12 cellular contexts compared by ENCODE assay signal in the genomic region with DNA sequence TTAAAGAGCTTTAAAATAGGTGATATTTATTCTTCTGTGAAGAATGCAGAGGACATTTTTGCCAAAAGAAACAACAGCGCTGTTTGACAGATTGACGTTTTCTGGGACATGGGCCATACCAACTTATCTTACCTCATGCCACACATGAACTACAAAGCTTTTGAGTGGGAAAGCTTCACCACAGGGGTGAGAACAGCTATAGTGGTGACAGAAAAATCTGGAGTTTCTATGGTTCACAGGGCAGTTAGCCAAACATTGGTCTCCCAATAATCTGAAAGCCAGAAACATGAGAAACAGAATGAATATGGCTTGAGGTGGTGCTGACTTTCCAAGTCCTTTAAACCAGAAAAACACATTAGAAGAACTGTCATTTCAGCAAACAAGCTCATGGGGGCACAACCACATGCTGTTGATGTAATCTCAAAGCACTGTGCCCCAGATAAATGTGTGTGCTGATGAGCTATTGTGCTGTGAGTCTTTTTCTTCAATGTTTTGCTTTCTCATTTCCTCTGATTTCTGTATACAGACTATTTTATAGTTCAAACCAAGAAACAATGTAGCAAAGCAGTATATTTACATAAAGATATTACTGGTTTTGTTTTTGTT.
A peak's percentile ranks its signal among the peaks of the same experiment; 100 is the strongest.
DNase-seq lines count a peak whose midpoint lies in the region; ATAC-seq and TF ChIP-seq lines count a peak whose summit lies in the region.
"Had no signal": no experiment of that assay in that cellular context is flagged by ENCODE, and none has a peak within 500 bp of the region (broad histone marks: within the 10 kb centered on the region; RNA-seq: fewer than 3 reads in every experiment).

No MANE protein-coding gene starts in this region.

- ATAC-seq in psoas muscle (no peak), GM21717 (IDR thresholded peaks at IDR 0.05; ENCODE audit: unreplicated experiment) (no peak)

- 85 to 89% (median 86%) methylated on average over 2 of the region's 2 CpGs for WGBS in psoas muscle, 3 donors

- TF ChIP-seq POLR2A in erythroblast (IDR thresholded peaks at IDR 0.05; ENCODE audit: low read length) = no peak

- no peaks in the 10 kb centered on the region for H3K36me3 ChIP-seq in psoas muscle (ENCODE audit: insufficient read depth in 1 of 2, low read depth in 1 of 2)
- H3K36me3 ChIP-seq: tibial artery had no signal

- no peaks in the 10 kb centered on the region for H3K9me3 ChIP-seq in psoas muscle
- H3K9me3 ChIP-seq: tibial artery had no signal

- H3K36me3 Mint-ChIP-seq in osteocyte (ENCODE audit: unreplicated experiment) = no peaks in the 10 kb centered on the region

- peak; percentile 6 for DNase-seq in NCI-H82 (lab: John Stamatoyannopoulos, UW)
- no peak for DNase-seq in NCI-H82 treated with DMSO at 0.1 percent for 48 hours (lab: John Stamatoyannopoulos, UW; ENCODE audit: unreplicated experiment)
- DNase-seq in OCI-M1 (lab: John Stamatoyannopoulos, UW) = peak; percentile 36
- DNase-seq in erythroblast (lab: John Stamatoyannopoulos, UW) = peak; percentile 1 to 2
- DNase-seq in osteocyte (ENCODE audit: extremely low spot score, unreplicated experiment) = no peak
- no peak for DNase-seq in SHP77 (lab: John Stamatoyannopoulos, UW)
- DNase-seq in psoas muscle = no peak
- DNase-seq: activated CD8-positive, alpha-beta memory T cell treated with anti-CD3 and anti-CD28 coated beads for 24 hours; activated naive CD4-positive, alpha-beta T cell treated with anti-CD3 and anti-CD28 coated beads, Interleukin-2, amount 50 U/mL, for 16 hours; NCI-H1105 treated with DMSO at 0.1 percent for 48 hours; tibial artery had no signal

- H3K27ac ChIP-seq in psoas muscle = no peak overlapping the region
- H3K27ac ChIP-seq: tibial artery had no signal

- no peaks in the 10 kb centered on the region for H3K27me3 ChIP-seq in psoas muscle (ENCODE audit: insufficient read depth in 3 of 3, low read length in 2 of 3)
- H3K27me3 ChIP-seq: tibial artery had no signal

- no peak overlapping the region for H3K4me3 ChIP-seq in psoas muscle
- H3K4me3 ChIP-seq: tibial artery had no signal

- intact Hi-C loops in psoas muscle (cut with DNase I) = no loop called here

- peak; percentile 11 for TF ChIP-seq CTCF in osteocyte (IDR thresholded peaks at IDR 0.05)
- no peak for TF ChIP-seq CTCF in psoas muscle (IDR thresholded peaks at IDR 0.05)

- no peak overlapping the region for H3K27ac Mint-ChIP-seq in osteocyte (ENCODE audit: unreplicated experiment)

- H3K4me1 Mint-ChIP-seq in osteocyte (ENCODE audit: unreplicated experiment) = peaks cover 2% of the 10 kb centered on the region

- no peaks in the 10 kb centered on the region for H3K27me3 Mint-ChIP-seq in osteocyte (ENCODE audit: unreplicated experiment)

- no peaks in the 10 kb centered on the region for H3K4me1 ChIP-seq in psoas muscle
- H3K4me1 ChIP-seq: tibial artery had no signal

- H3K4me3 Mint-ChIP-seq in osteocyte (ENCODE audit: unreplicated experiment) = no peak overlapping the region

- H3K9me3 Mint-ChIP-seq in osteocyte (ENCODE audit: unreplicated experiment) = no peaks in the 10 kb centered on the region

Comparison
In these comparisons a context has a peak if more than half of its experiments do, and no peak if none do; other contexts are left out.
1. DNase-seq: peak in NCI-H82 (single experiment), OCI-M1 (single experiment) and erythroblast (2 of 2); none in NCI-H82 treated with DMSO at 0.1 percent for 48 hours (single experiment), osteocyte (single experiment), SHP77 (0 of 2) and psoas muscle (0 of 2).